11 cellular contexts compared by ENCODE assay signal in the genomic region with DNA sequence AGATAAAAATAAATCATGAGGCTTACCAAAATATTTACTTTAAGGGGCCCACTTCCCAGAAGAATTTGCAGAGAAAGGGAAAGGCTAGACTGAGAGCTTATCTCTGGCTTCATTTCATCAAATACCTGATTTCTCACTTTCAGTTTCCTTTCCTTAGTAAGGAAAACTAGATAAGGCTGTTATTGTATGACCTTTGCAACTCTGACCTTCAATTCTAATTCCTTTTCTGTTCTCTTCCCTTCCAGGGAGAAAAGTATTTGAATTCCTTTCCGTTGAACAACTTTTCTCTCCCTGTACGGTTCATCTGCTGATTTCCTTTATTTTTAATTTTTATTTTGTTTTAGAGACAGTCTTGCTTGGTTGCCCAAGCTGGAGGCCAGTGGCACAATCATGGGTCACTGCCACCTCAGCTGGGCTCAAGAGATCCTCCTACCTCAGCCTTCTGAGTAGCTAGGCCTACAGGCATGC. TPM values are rescaled to one million over a fixed set of nuclear protein-coding genes. Genes with fewer than 3 reads are reported as not detected.
DNase-seq lines count a peak whose midpoint lies in the region; ATAC-seq and TF ChIP-seq lines count a peak whose summit lies in the region.
"Had no signal": no experiment of that assay in that cellular context is flagged by ENCODE, and none has a peak within 500 bp of the region (broad histone marks: within the 10 kb centered on the region; RNA-seq: fewer than 3 reads in every experiment).

No MANE protein-coding gene starts in this region.

- H4K20me1 ChIP-seq in BLaER1 (no peaks in the 10 kb centered on the region), Karpas-422 (ENCODE audit: insufficient read depth, low read depth, low read length) (no peaks in the 10 kb centered on the region), osteoblast (ENCODE audit: insufficient read depth, low read length) (no peaks in the 10 kb centered on the region)

- H3K27me3 Mint-ChIP-seq in nephron (ENCODE audit: low read depth) = no peaks in the 10 kb centered on the region

- no peaks in the 10 kb centered on the region for H3K9me3 ChIP-seq in BLaER1
- H3K9me3 ChIP-seq in Karpas-422 (ENCODE audit: low read length) = no peaks in the 10 kb centered on the region
- no peaks in the 10 kb centered on the region for H3K9me3 ChIP-seq in osteoblast (ENCODE audit: low read depth, low read length)
- H3K9me3 ChIP-seq: Caco-2 had no signal

- no peaks in the 10 kb centered on the region for H3K9me3 Mint-ChIP-seq in nephron

- H3K27me3 ChIP-seq in BLaER1 (no peaks in the 10 kb centered on the region), Karpas-422 (ENCODE audit: low read length) (no peaks in the 10 kb centered on the region), osteoblast (ENCODE audit: insufficient read depth, low read length) (no peaks in the 10 kb centered on the region)

- no peaks in the 10 kb centered on the region for H3K9me2 ChIP-seq in Karpas-422 (replicated peaks; ENCODE audit: insufficient read depth, low read length)

- peaks cover 3% of the 10 kb centered on the region for H3K4me1 Mint-ChIP-seq in nephron

- H3K4me2 ChIP-seq in BLaER1 (peak overlapping the region; percentile 12), Karpas-422 (ENCODE audit: low read depth, low read length, poor library complexity, severe bottlenecking) (no peak overlapping the region), osteoblast (ENCODE audit: insufficient read depth, low read length) (no peak overlapping the region)

- peaks cover 3% of the 10 kb centered on the region; the same call in 1 of the 2 replicates for H3K36me3 ChIP-seq in BLaER1
- peaks cover 8% of the 10 kb centered on the region; the same call in 1 of the 2 replicates for H3K36me3 ChIP-seq in Karpas-422 (ENCODE audit: insufficient read depth, low read length)
- H3K36me3 ChIP-seq in osteoblast (ENCODE audit: insufficient read depth, low read length) = peaks cover 3% of the 10 kb centered on the region

- H3K9ac ChIP-seq in BLaER1 (no peak overlapping the region), Karpas-422 (ENCODE audit: low read length) (peak overlapping the region; percentile 7; the same call in 1 of the 2 replicates)

- peaks cover 14% of the 10 kb centered on the region; the same call in 1 of the 2 replicates for H3K79me2 ChIP-seq in Karpas-422 (ENCODE audit: low read length)
- no peaks in the 10 kb centered on the region for H3K79me2 ChIP-seq in osteoblast (ENCODE audit: insufficient read depth, low read length)

- H3K4me3 ChIP-seq in BLaER1 (no peak overlapping the region), Karpas-422 (ENCODE audit: low read length) (no peak overlapping the region), osteoblast (ENCODE audit: insufficient read depth, low read length) (no peak overlapping the region)

- H2AFZ ChIP-seq in Karpas-422 (ENCODE audit: low read length) (no peak overlapping the region), osteoblast (ENCODE audit: low read length) (no peak overlapping the region)

- DNase-seq in Karpas-422 (no peak), dermis blood vessel endothelial cell (peak; percentile 12), osteoblast (ENCODE audit: insufficient read length, low spot score, missing footprints) (no peak), superior temporal gyrus (ENCODE audit: extremely low spot score) (no peak), NCI-H1694 treated with DMSO at 0.1 percent for 48 hours (lab: John Stamatoyannopoulos, UW) (no peak)
- DNase-seq: activated gamma-delta T cell, NCI-H69 had no signal

- ATAC-seq in HG02763 (IDR thresholded peaks at IDR 0.05; ENCODE audit: unreplicated experiment) = no peak

- H3K27ac ChIP-seq in BLaER1 (peak overlapping the region; percentile 35; the same call in 1 of the 2 replicates), Karpas-422 (ENCODE audit: low read length) (peak overlapping the region; percentile 63), osteoblast (ENCODE audit: low read depth, low read length) (no peak overlapping the region)

- H3K4me1 ChIP-seq in BLaER1 (peaks cover 32% of the 10 kb centered on the region), Karpas-422 (ENCODE audit: low read length) (peaks cover 64% of the 10 kb centered on the region), osteoblast (ENCODE audit: insufficient read depth, low read length) (peaks cover 17% of the 10 kb centered on the region)

- H3K27ac Mint-ChIP-seq in nephron = peak overlapping the region in 2 of 3 experiments; percentile 71 to 76

- H3K4me3 Mint-ChIP-seq in nephron = no peak overlapping the region

- H3K36me3 Mint-ChIP-seq in nephron (ENCODE audit: low read depth) = no peaks in the 10 kb centered on the region

- TF ChIP-seq CTCF in nephron (IDR thresholded peaks at IDR 0.05; ENCODE audit: unreplicated experiment in 3 of 3) = no peak
- TF ChIP-seq CTCF in osteoblast (IDR thresholded peaks at IDR 0.05; ENCODE audit: extremely low read depth, low read depth, low read length) = no peak

RNA-seq across cellular contexts. Expression of a gene that starts 7.1 kb away (rescaled TPM):
- total RNA-seq in Karpas-422 (2014; rRNA removed; shearing (Covaris generic); ENCODE audit: low replicate concordance) = 222 and 353 TPM in 2 replicates
- total RNA-seq in dermis blood vessel endothelial cell = 22.7 and 30.6 TPM in 2 replicates
- 77.4 and 87.8 TPM in 2 replicates for total RNA-seq in osteoblast

RNA-seq across cellular contexts. Expression of a gene that starts 19.2 kb away (rescaled TPM):
- total RNA-seq in Karpas-422 (2014; rRNA removed; shearing (Covaris generic); ENCODE audit: low replicate concordance) = 5.4 and 19.9 TPM in 2 replicates
- 10.2 and 16.0 TPM in 2 replicates for total RNA-seq in dermis blood vessel endothelial cell
- total RNA-seq in osteoblast = 6.2 TPM in 2 replicates

RNA-seq across cellular contexts. Expression of a gene that starts 19.5 kb away (rescaled TPM):
- total RNA-seq in Karpas-422 (2014; rRNA removed; shearing (Covaris generic); ENCODE audit: low replicate concordance) = 7.5 and 7.6 TPM in 2 replicates
- total RNA-seq in dermis blood vessel endothelial cell = 20.3 and 22.0 TPM in 2 replicates
- 13.0 and 13.4 TPM in 2 replicates for total RNA-seq in osteoblast
